ENCODE assay signal across 9 cellular contexts in genomic region chr19:3142292-3142670, GRCh38. TPM values are rescaled to one million over a fixed set of nuclear protein-coding genes. Genes with fewer than 3 reads are reported as not detected.
DNase-seq lines count a peak whose midpoint lies in the region; ATAC-seq, FAIRE-seq and TF ChIP-seq lines count a peak whose summit lies in the region.
"Had no signal": no experiment of that assay in that cellular context is flagged by ENCODE, and none has a peak within 500 bp of the region (broad histone marks: within the 10 kb centered on the region; RNA-seq: fewer than 3 reads in every experiment).

No MANE protein-coding gene starts in this region.

- H3K27me3 Mint-ChIP-seq in T-helper 1 cell treated with Interleukin-12 subunit alpha and Interleukin-12 subunit beta and Interleukin-4 antibody, amounts not matched to agents 30 μg/mL and 1 μg/mL, for 36 hours (ENCODE audit: low read depth) = no peaks in the 10 kb centered on the region
- peaks cover under 1% of the 10 kb centered on the region for H3K27me3 Mint-ChIP-seq in activated CD8-positive, alpha-beta T cell treated with anti-CD3 and anti-CD28 coated beads for 36 hours
- peaks cover 3% of the 10 kb centered on the region for H3K27me3 Mint-ChIP-seq in stimulated activated naive CD8-positive, alpha-beta T cell treated with anti-CD3 and anti-CD28 coated beads, Interleukin-15, amount 100 ng/mL, for 72 hours

- H3K9me3 ChIP-seq in left ventricle myocardium inferior (replicated peaks) = peaks cover 13% of the 10 kb centered on the region
- no peaks in the 10 kb centered on the region for H3K9me3 ChIP-seq in small intestine (ENCODE audit: control insufficient read depth, low read depth)

- CTCF ChIA-PET in activated CD8-positive, alpha-beta T cell treated with anti-CD3 and anti-CD28 coated beads for 36 hours (lab: Charles Lee) = interaction anchor here (0.9 to 5.7 kb wide), 7 partner anchors 10 to 191 kb away, joined by 3 to 55 read pairs (median 4); no protein-coding TSS in a partner anchor

- ATAC-seq in activated CD8-positive, alpha-beta T cell treated with anti-CD3 and anti-CD28 coated beads for 36 hours = peak; percentile 67
- peak; percentile 63 for ATAC-seq in stimulated activated naive CD8-positive, alpha-beta T cell treated with anti-CD3 and anti-CD28 coated beads, Interleukin-15, amount 100 ng/mL, for 72 hours

- H3K27ac ChIP-seq in left ventricle myocardium inferior (replicated peaks) (peak overlapping the region; percentile 73), small intestine (ENCODE audit: low read depth in 1 of 2, low read length in 1 of 2) (peak overlapping the region in 1 of 2 donors; percentile 61)

- no peak for DNase-seq in T-helper 1 cell
- DNase-seq in activated CD8-positive, alpha-beta T cell treated with anti-CD3 and anti-CD28 coated beads for 36 hours = peak; percentile 78
- DNase-seq in left ventricle myocardium inferior = no peak
- DNase-seq in stimulated activated naive CD8-positive, alpha-beta T cell treated with anti-CD3 and anti-CD28 coated beads, Interleukin-15, amount 100 ng/mL, for 72 hours = no peak
- DNase-seq in small intestine = no peak
- DNase-seq in NCI-H1092 (lab: John Stamatoyannopoulos, UW) = no peak
- DNase-seq in NCI-H1930 (lab: John Stamatoyannopoulos, UW) = no peak

- peaks cover 35% of the 10 kb centered on the region for H3K4me1 Mint-ChIP-seq in T-helper 1 cell treated with Interleukin-12 subunit alpha and Interleukin-12 subunit beta and Interleukin-4 antibody, amounts not matched to agents 30 μg/mL and 1 μg/mL, for 36 hours (ENCODE audit: low read depth)
- H3K4me1 Mint-ChIP-seq in activated CD8-positive, alpha-beta T cell treated with anti-CD3 and anti-CD28 coated beads for 36 hours (ENCODE audit: low read depth) = peaks cover 28% of the 10 kb centered on the region
- peaks cover 36% of the 10 kb centered on the region for H3K4me1 Mint-ChIP-seq in stimulated activated naive CD8-positive, alpha-beta T cell treated with anti-CD3 and anti-CD28 coated beads, Interleukin-15, amount 100 ng/mL, for 72 hours

- peak overlapping the region; percentile 78 for H3K27ac Mint-ChIP-seq in T-helper 1 cell treated with Interleukin-12 subunit alpha and Interleukin-12 subunit beta and Interleukin-4 antibody, amounts not matched to agents 30 μg/mL and 1 μg/mL, for 36 hours
- H3K27ac Mint-ChIP-seq in activated CD8-positive, alpha-beta T cell treated with anti-CD3 and anti-CD28 coated beads for 36 hours = peak overlapping the region; percentile 72
- H3K27ac Mint-ChIP-seq in stimulated activated naive CD8-positive, alpha-beta T cell treated with anti-CD3 and anti-CD28 coated beads, Interleukin-15, amount 100 ng/mL, for 72 hours = peak overlapping the region in 1 of 2 donors; percentile 78

- no peaks in the 10 kb centered on the region for H3K9me3 Mint-ChIP-seq in T-helper 1 cell treated with Interleukin-12 subunit alpha and Interleukin-12 subunit beta and Interleukin-4 antibody, amounts not matched to agents 30 μg/mL and 1 μg/mL, for 36 hours
- H3K9me3 Mint-ChIP-seq in activated CD8-positive, alpha-beta T cell treated with anti-CD3 and anti-CD28 coated beads for 36 hours = peaks cover 6% of the 10 kb centered on the region
- no peaks in the 10 kb centered on the region for H3K9me3 Mint-ChIP-seq in stimulated activated naive CD8-positive, alpha-beta T cell treated with anti-CD3 and anti-CD28 coated beads, Interleukin-15, amount 100 ng/mL, for 72 hours

- H3K27me3 ChIP-seq in left ventricle myocardium inferior (ENCODE audit: low read depth) (no peaks in the 10 kb centered on the region), small intestine (ENCODE audit: control insufficient read depth in 2 of 2, insufficient read depth in 2 of 2, low read length in 2 of 2) (no peaks in the 10 kb centered on the region)

- FAIRE-seq in small intestine (lab: Jason Lieb, UNC) = no peak
- FAIRE-seq: A204.1 had no signal

- H3K4me3 Mint-ChIP-seq in T-helper 1 cell treated with Interleukin-12 subunit alpha and Interleukin-12 subunit beta and Interleukin-4 antibody, amounts not matched to agents 30 μg/mL and 1 μg/mL, for 36 hours = peak overlapping the region; percentile 42
- peak overlapping the region; percentile 39 for H3K4me3 Mint-ChIP-seq in activated CD8-positive, alpha-beta T cell treated with anti-CD3 and anti-CD28 coated beads for 36 hours
- peak overlapping the region in 1 of 2 donors; percentile 33 for H3K4me3 Mint-ChIP-seq in stimulated activated naive CD8-positive, alpha-beta T cell treated with anti-CD3 and anti-CD28 coated beads, Interleukin-15, amount 100 ng/mL, for 72 hours

- intact Hi-C loops in activated CD8-positive, alpha-beta T cell treated with anti-CD3 and anti-CD28 coated beads for 36 hours (cut with micrococcal nuclease) = no loop called here
- intact Hi-C loops in left ventricle myocardium inferior (cut with micrococcal nuclease) = no loop called here

- POLR2A ChIA-PET in activated CD8-positive, alpha-beta T cell treated with anti-CD3 and anti-CD28 coated beads for 36 hours (lab: Charles Lee) = interaction anchor here (0.7 to 1.8 kb wide), 2 partner anchors 12 to 13 kb away, joined by 3 to 4 read pairs; no protein-coding TSS in a partner anchor

- no peak for TF ChIP-seq CTCF in activated CD8-positive, alpha-beta T cell treated with anti-CD3 and anti-CD28 coated beads for 36 hours (IDR thresholded peaks at IDR 0.05)
- TF ChIP-seq CTCF in left ventricle myocardium inferior (IDR thresholded peaks at IDR 0.05; ENCODE audit: borderline replicate concordance) = no peak

- H3K4me1 ChIP-seq in left ventricle myocardium inferior = peaks cover 19% of the 10 kb centered on the region
- peaks cover 0 to 6% of the 10 kb centered on the region in 2 donors for H3K4me1 ChIP-seq in small intestine (ENCODE audit: control insufficient read depth in 2 of 2, insufficient read depth in 1 of 2, low read depth in 1 of 2, low read length in 1 of 2)

- H3K4me3 ChIP-seq in left ventricle myocardium inferior (no peak overlapping the region), small intestine (ENCODE audit: low read depth in 1 of 2, low read length in 2 of 2) (no peak overlapping the region)

- 36 to 38% (median 38%) methylated on average over 6 of the region's 6 CpGs for WGBS in small intestine, 3 donors

- H3K36me3 Mint-ChIP-seq in T-helper 1 cell treated with Interleukin-12 subunit alpha and Interleukin-12 subunit beta and Interleukin-4 antibody, amounts not matched to agents 30 μg/mL and 1 μg/mL, for 36 hours (ENCODE audit: low read depth) = peaks cover 40% of the 10 kb centered on the region
- H3K36me3 Mint-ChIP-seq in activated CD8-positive, alpha-beta T cell treated with anti-CD3 and anti-CD28 coated beads for 36 hours (ENCODE audit: low read depth) = peaks cover 8% of the 10 kb centered on the region

- H3K36me3 ChIP-seq in left ventricle myocardium inferior (no peaks in the 10 kb centered on the region), small intestine (ENCODE audit: control insufficient read depth in 2 of 2, insufficient read depth in 2 of 2, low read length in 2 of 2) (no peaks in the 10 kb centered on the region)

RNA-seq across cellular contexts. Expression of gene GNA15, which starts 6.4 kb away (rescaled TPM):
- total RNA-seq in activated CD8-positive, alpha-beta T cell treated with anti-CD3 and anti-CD28 coated beads for 36 hours = 10 to 100 TPM; 44.1 to 45.5 TPM
- total RNA-seq in left ventricle myocardium inferior = 1.2 TPM
- polyA plus RNA-seq in small intestine = 1 to 10 TPM in 2 of 3 donors, under 1 TPM in 1; 0.67 to 2.1 (median 1.4) TPM

RNA-seq across cellular contexts. Expression of gene S1PR4, which starts 36.3 kb away (rescaled TPM):
- total RNA-seq in activated CD8-positive, alpha-beta T cell treated with anti-CD3 and anti-CD28 coated beads for 36 hours = 10 to 100 TPM; 48.5 to 51.9 TPM
- total RNA-seq in left ventricle myocardium inferior = 0.60 TPM
- polyA plus RNA-seq in small intestine = 1 to 10 TPM in 2 of 3 donors, not detected in 1; 2.4 to 5.1 TPM

RNA-seq across cellular contexts. Expression of gene NCLN, which starts 43.4 kb away (rescaled TPM):
- 10 to 100 TPM; 55.9 to 56.8 TPM for total RNA-seq in activated CD8-positive, alpha-beta T cell treated with anti-CD3 and anti-CD28 coated beads for 36 hours
- 28.3 TPM for total RNA-seq in left ventricle myocardium inferior
- polyA plus RNA-seq in small intestine = 100 to 1,000 TPM in 2 of 3 donors, 10 to 100 TPM in 1; 94.7 to 217 (median 129) TPM

RNA-seq across cellular contexts. Expression of gene GNA11, which starts 48.1 kb away (rescaled TPM):
- total RNA-seq in activated CD8-positive, alpha-beta T cell treated with anti-CD3 and anti-CD28 coated beads for 36 hours = 1 to 10 TPM; 5.2 to 5.4 TPM
- total RNA-seq in left ventricle myocardium inferior = 58.1 TPM
- 100 to 1,000 TPM; 173 to 216 (median 190) TPM for polyA plus RNA-seq in small intestine

Comparison
In these comparisons a context has a peak if more than half of its experiments do, and no peak if none do; other contexts are left out.
1. RNA of gene GNA15, which starts 6.4 kb away (total RNA-seq): 44.1 to 45.5 TPM in activated CD8-positive, alpha-beta T cell treated with anti-CD3 and anti-CD28 coated beads for 36 hours; 1.2 TPM in left ventricle myocardium inferior (single experiment); every median in the first group is over 10 times any median in the second.
2. RNA of gene S1PR4, which starts 36.3 kb away (total RNA-seq): 48.5 to 51.9 TPM in activated CD8-positive, alpha-beta T cell treated with anti-CD3 and anti-CD28 coated beads for 36 hours; 0.60 TPM in left ventricle myocardium inferior (single experiment); every median in the first group is over 10 times any median in the second.